Comparison of ENCODE assay signal across 21 cellular contexts in genomic region chr9:68454579-68455334, GRCh38.
A peak's percentile ranks its signal among the peaks of the same experiment; 100 is the strongest.
DNase-seq lines count a peak whose midpoint lies in the region; ATAC-seq and TF ChIP-seq lines count a peak whose summit lies in the region.
"Had no signal": no experiment of that assay in that cellular context is flagged by ENCODE, and none has a peak within 500 bp of the region (broad histone marks: within the 10 kb centered on the region; RNA-seq: fewer than 3 reads in every experiment).

No MANE protein-coding gene starts in this region.

- no peak for TF ChIP-seq CTCF in adrenal gland (IDR thresholded peaks at IDR 0.05)
- no peak for TF ChIP-seq CTCF in GM23338 (conservative IDR thresholded peaks at IDR 0.05; ENCODE audit: low read depth in 2 of 2)

- H3K4me1 ChIP-seq in adrenal gland (replicated peaks in 1 of 2) (peaks cover 14 to 32% of the 10 kb centered on the region in 2 donors), esophagus (ENCODE audit: control insufficient read depth in 2 of 2, insufficient read depth in 2 of 2, low read length in 1 of 2) (no peaks in the 10 kb centered on the region), muscle layer of duodenum (ENCODE audit: control insufficient read depth in 1 of 2, insufficient read depth in 2 of 2, low read length in 2 of 2) (peaks cover 6% of the 10 kb centered on the region in 2 donors), stomach smooth muscle (ENCODE audit: control insufficient read depth, insufficient read depth, low read length) (peaks cover 33% of the 10 kb centered on the region), GM23338 (ENCODE audit: insufficient read depth) (no peaks in the 10 kb centered on the region)

- H3K36me3 ChIP-seq in adrenal gland (replicated peaks in 1 of 2) (no peaks in the 10 kb centered on the region), esophagus (ENCODE audit: control insufficient read depth in 2 of 2, insufficient read depth in 2 of 2, low read length in 1 of 2) (no peaks in the 10 kb centered on the region), muscle layer of duodenum (ENCODE audit: control insufficient read depth in 1 of 2, insufficient read depth in 2 of 2, low read length in 2 of 2) (no peaks in the 10 kb centered on the region), stomach smooth muscle (ENCODE audit: control insufficient read depth in 2 of 2, insufficient read depth in 2 of 2, low read length in 2 of 2) (peaks cover 0 to 3% of the 10 kb centered on the region in 2 donors), GM23338 (ENCODE audit: insufficient read depth) (no peaks in the 10 kb centered on the region)

- H3K79me2 ChIP-seq in GM23338 (replicated peaks; ENCODE audit: insufficient read depth) = no peaks in the 10 kb centered on the region

- H2AFZ ChIP-seq in GM23338 = no peak overlapping the region

- H3K9me3 ChIP-seq in adrenal gland (replicated peaks in 1 of 3) (no peaks in the 10 kb centered on the region), esophagus (ENCODE audit: control insufficient read depth in 2 of 2, insufficient read depth in 1 of 2, low read depth in 1 of 2, low read length in 1 of 2) (no peaks in the 10 kb centered on the region), muscle layer of duodenum (ENCODE audit: control insufficient read depth in 1 of 2, low read length in 2 of 2) (no peaks in the 10 kb centered on the region), stomach smooth muscle (ENCODE audit: control insufficient read depth in 2 of 2, low read length in 2 of 2) (no peaks in the 10 kb centered on the region)

- no peak overlapping the region for H3K27ac Mint-ChIP-seq in GM23338
- H3K27ac Mint-ChIP-seq in activated CD4-positive, alpha-beta memory T cell treated with anti-CD3 and anti-CD28 coated beads, Interleukin-2, amount 10 ng/mL, durations not matched to agents 7 days and 5 days = no peak overlapping the region
- H3K27ac Mint-ChIP-seq: CD14-positive monocyte had no signal

- no peak for ATAC-seq in GM19328 (IDR thresholded peaks at IDR 0.05; ENCODE audit: unreplicated experiment)
- no peak for ATAC-seq in GM23338
- ATAC-seq: HepG2, PC-3 had no signal

- peaks cover 8% of the 10 kb centered on the region; the same call in 2 of the 3 replicates for H3K4me1 Mint-ChIP-seq in GM23338
- no peaks in the 10 kb centered on the region for H3K4me1 Mint-ChIP-seq in activated CD4-positive, alpha-beta memory T cell treated with anti-CD3 and anti-CD28 coated beads, Interleukin-2, amount 10 ng/mL, durations not matched to agents 7 days and 5 days
- H3K4me1 Mint-ChIP-seq: CD14-positive monocyte had no signal

- H3K27me3 ChIP-seq in adrenal gland (no peaks in the 10 kb centered on the region), esophagus (ENCODE audit: control insufficient read depth in 1 of 2, insufficient read depth in 2 of 2, low read length in 2 of 2) (no peaks in the 10 kb centered on the region), muscle layer of duodenum (ENCODE audit: low read depth, low read length) (no peaks in the 10 kb centered on the region), stomach smooth muscle (ENCODE audit: control insufficient read depth in 1 of 2, insufficient read depth in 2 of 2, low read length in 2 of 2) (no peaks in the 10 kb centered on the region), GM23338 (ENCODE audit: insufficient read depth) (peaks cover 14% of the 10 kb centered on the region; the same call in 1 of the 2 replicates)

- H3K4me2 ChIP-seq in GM23338 = no peak overlapping the region
- H3K4me2 ChIP-seq: KMS-11 had no signal

- H4K20me1 ChIP-seq in GM23338 (replicated peaks; ENCODE audit: insufficient read depth) = 0 out of 2 replicates have a peak, but pooled peaks cover 5% of the 10 kb centered on the region

- H3K9me2 ChIP-seq in GM23338 (ENCODE audit: insufficient read depth) = no peaks in the 10 kb centered on the region

- no peak overlapping the region for H3K4me3 Mint-ChIP-seq in GM23338
- no peak overlapping the region for H3K4me3 Mint-ChIP-seq in activated CD4-positive, alpha-beta memory T cell treated with anti-CD3 and anti-CD28 coated beads, Interleukin-2, amount 10 ng/mL, durations not matched to agents 7 days and 5 days
- H3K4me3 Mint-ChIP-seq: CD14-positive monocyte had no signal

- TF ChIP-seq POLR2A in adrenal gland (IDR thresholded peaks at IDR 0.05) = no peak

- H3K27ac ChIP-seq in adrenal gland (peak overlapping the region; percentile 44 to 88 (median 57)), esophagus (ENCODE audit: low read depth in 2 of 2, low read length in 1 of 2) (peak overlapping the region; percentile 24 to 52), muscle layer of duodenum (ENCODE audit: low read length) (peak overlapping the region; percentile 74), stomach smooth muscle (ENCODE audit: low read length) (peak overlapping the region; percentile 87), GM23338 (ENCODE audit: low read depth) (no peak overlapping the region)
- H3K27ac ChIP-seq: KMS-11 had no signal

- peak overlapping the region in 1 of 4 donors; percentile 10 for H3K4me3 ChIP-seq in adrenal gland
- no peak overlapping the region for H3K4me3 ChIP-seq in esophagus (ENCODE audit: low read depth in 1 of 2, low read length in 2 of 2)
- peak overlapping the region in 1 of 2 donors; percentile 26 for H3K4me3 ChIP-seq in muscle layer of duodenum (ENCODE audit: low read depth in 1 of 2, low read length in 2 of 2)
- no peak overlapping the region for H3K4me3 ChIP-seq in stomach smooth muscle (ENCODE audit: low read length in 2 of 2)
- H3K4me3 ChIP-seq in GM23338 = no peak overlapping the region

- no peaks in the 10 kb centered on the region for H3K9me3 Mint-ChIP-seq in GM23338
- H3K9me3 Mint-ChIP-seq in activated CD4-positive, alpha-beta memory T cell treated with anti-CD3 and anti-CD28 coated beads, Interleukin-2, amount 10 ng/mL, durations not matched to agents 7 days and 5 days = no peaks in the 10 kb centered on the region

- intact Hi-C loops in adrenal gland (cut with DNase I) = no loop called here

- POLR2A ChIA-PET in activated CD4-positive, alpha-beta memory T cell treated with anti-CD3 and anti-CD28 coated beads, Interleukin-2, amount 10 ng/mL, durations not matched to agents 7 days and 5 days (lab: Charles Lee) = no interaction called here

- peak overlapping the region in 1 of 2 donors; percentile 14 for H3K9ac ChIP-seq in stomach smooth muscle (ENCODE audit: low read length in 2 of 2)
- H3K9ac ChIP-seq: KMS-11 had no signal

- peaks cover 3% of the 10 kb centered on the region for H3K27me3 Mint-ChIP-seq in GM23338 (ENCODE audit: insufficient read depth, low read depth, poor library complexity)
- no peaks in the 10 kb centered on the region for H3K27me3 Mint-ChIP-seq in activated CD4-positive, alpha-beta memory T cell treated with anti-CD3 and anti-CD28 coated beads, Interleukin-2, amount 10 ng/mL, durations not matched to agents 7 days and 5 days

- H3F3A ChIP-seq in GM23338 (replicated peaks; ENCODE audit: low read depth) = no peaks in the 10 kb centered on the region

- DNase-seq in adrenal gland = peak in 6 of 7 donors; percentile 38 to 71 (median 50)
- no peak for DNase-seq in GM23338 (ENCODE audit: low spot score)
- DNase-seq in activated CD4-positive, alpha-beta memory T cell treated with anti-CD3 and anti-CD28 coated beads, Interleukin-2, amount 10 ng/mL, durations not matched to agents 7 days and 5 days = no peak
- DNase-seq: ACHN, AML-193, DMS153, EL, H7, NCI-H1048, NCI-H1436 treated with DMSO at 0.1 percent for 48 hours, NCI-H2029 treated with DMSO at 0.1 percent for 48 hours, NCI-H2171 treated with DMSO at 0.1 percent for 48 hours, NCI-H774, PC-3 had no signal

- CTCF ChIA-PET in activated CD4-positive, alpha-beta memory T cell treated with anti-CD3 and anti-CD28 coated beads, Interleukin-2, amount 10 ng/mL, durations not matched to agents 7 days and 5 days (lab: Charles Lee) = no interaction called here

- no peaks in the 10 kb centered on the region for H3K36me3 Mint-ChIP-seq in GM23338 (ENCODE audit: low read depth)
- H3K36me3 Mint-ChIP-seq in activated CD4-positive, alpha-beta memory T cell treated with anti-CD3 and anti-CD28 coated beads, Interleukin-2, amount 10 ng/mL, durations not matched to agents 7 days and 5 days (ENCODE audit: low read depth) = no peaks in the 10 kb centered on the region
- H3K36me3 Mint-ChIP-seq: CD14-positive monocyte had no signal

- 44 to 59% (median 50%) methylated on average over 13 of the region's 13 CpGs for WGBS in adrenal gland, 4 donors
- WGBS in esophagus, 2 donors = 74 to 77% methylated on average over 13 of the region's 13 CpGs

TF ChIP-seq in GM23338, 12 proteins besides CTCF, POLR2A, EP300 and RAD21 (continues in another document):
- TF ChIP-seq POLR2AphosphoS5 (IDR thresholded peaks at IDR 0.05; ENCODE audit: low read depth) (no peak), REST (IDR thresholded peaks at IDR 0.05; ENCODE audit: unreplicated experiment) (no peak), EZH2phosphoT487 (IDR thresholded peaks at IDR 0.05; ENCODE audit: unreplicated experiment) (no peak)

Comparison
In these comparisons a context has a peak if more than half of its experiments do, and no peak if none do; other contexts are left out.
1. DNase-seq: peak in adrenal gland (6 of 7); none in GM23338 (single experiment) and activated CD4-positive, alpha-beta memory T cell treated with anti-CD3 and anti-CD28 coated beads, Interleukin-2, amount 10 ng/mL, durations not matched to agents 7 days and 5 days (single experiment).